8 cellular contexts compared by ENCODE assay signal in genomic region chr17:44218344-44219125, GRCh38. TPM values are rescaled to one million over a fixed set of nuclear protein-coding genes. Genes with fewer than 3 reads are reported as not detected.
DNase-seq lines count a peak whose midpoint lies in the region; ATAC-seq and TF ChIP-seq lines count a peak whose summit lies in the region.

No MANE protein-coding gene starts in this region.

- ATAC-seq in GM21786 (IDR thresholded peaks at IDR 0.05; ENCODE audit: unreplicated experiment), result peak; percentile 30

- H3K9ac ChIP-seq in neural cell (ENCODE audit: low read length) (peak overlapping the region; percentile 99), stomach smooth muscle (ENCODE audit: low read length in 2 of 2) (peak overlapping the region; percentile 69 to 71)

- H3K36me3 ChIP-seq in neural cell (ENCODE audit: insufficient read depth, low read length), result peaks cover 19% of the 10 kb centered on the region
- peaks cover 30 to 36% of the 10 kb centered on the region in 2 donors for H3K36me3 ChIP-seq in stomach smooth muscle (ENCODE audit: control insufficient read depth in 2 of 2, insufficient read depth in 2 of 2, low read length in 2 of 2)

- POLR2A ChIA-PET in RWPE1 (lab: Yijun Ruan, JAX; ENCODE audit: low non-redundant PET), result interaction anchor here (0.5 to 0.7 kb wide), 6 partner anchors 20 to 107 kb away, joined by 3 to 4 read pairs (median 3); no protein-coding TSS in a partner anchor

- no peaks in the 10 kb centered on the region for H3F3A ChIP-seq in neural cell (ENCODE audit: insufficient read depth, low read length, poor library complexity, severe bottlenecking)

- TF ChIP-seq CTCF in RWPE1 (conservative IDR thresholded peaks at IDR 0.05; ENCODE audit: low read depth) (peak; percentile 84), fibroblast of villous mesenchyme (IDR thresholded peaks at IDR 0.05; ENCODE audit: insufficient read depth, low read depth, low read length) (peak; percentile 56), neural cell (IDR thresholded peaks at IDR 0.05; ENCODE audit: poor library complexity, severe bottlenecking) (peak; percentile 72)

- no peaks in the 10 kb centered on the region for H3K9me2 ChIP-seq in neural cell (ENCODE audit: insufficient read depth, low read length)

- no peak for TF ChIP-seq EP300 in neural cell (conservative IDR thresholded peaks at IDR 0.05; ENCODE audit: poor library complexity, severe bottlenecking)

- DNase-seq in DMS114 treated with DMSO at 0.1 percent for 48 hours (lab: John Stamatoyannopoulos, UW; ENCODE audit: unreplicated experiment), result peak; percentile 57
- peak; percentile 91 for DNase-seq in LoVo (ENCODE audit: low spot score)
- DNase-seq in RWPE1 (ENCODE audit: low spot score), result peak; percentile 88
- peak; percentile 95 for DNase-seq in activated effector memory CD4-positive, alpha-beta T cell treated with anti-CD3 and anti-CD28 coated beads, Interleukin-2, amount 50 U/mL, for 16 hours
- peak; percentile 92 for DNase-seq in fibroblast of villous mesenchyme (ENCODE audit: low read depth)

- TF ChIP-seq RAD21 in neural cell (conservative IDR thresholded peaks at IDR 0.05), result peak; percentile 57

- peaks cover 44% of the 10 kb centered on the region for H3K4me1 ChIP-seq in stomach smooth muscle (ENCODE audit: control insufficient read depth, insufficient read depth, low read length)

- H3K79me2 ChIP-seq in neural cell (replicated peaks; ENCODE audit: insufficient read depth, low read length), result peaks cover 29% of the 10 kb centered on the region

- peaks cover 24% of the 10 kb centered on the region for H4K20me1 ChIP-seq in neural cell (ENCODE audit: insufficient read depth)

- no peaks in the 10 kb centered on the region for H3K9me3 ChIP-seq in neural cell (ENCODE audit: low read length)
- no peaks in the 10 kb centered on the region for H3K9me3 ChIP-seq in stomach smooth muscle (ENCODE audit: control insufficient read depth in 2 of 2, low read length in 2 of 2)

- H3K27me3 ChIP-seq in neural cell (ENCODE audit: insufficient read depth, low read depth, low read length) (no peaks in the 10 kb centered on the region), stomach smooth muscle (ENCODE audit: control insufficient read depth in 1 of 2, insufficient read depth in 2 of 2, low read length in 2 of 2) (no peaks in the 10 kb centered on the region)

- peak overlapping the region; percentile 86 for H3K4me3 ChIP-seq in fibroblast of villous mesenchyme (ENCODE audit: low read depth, low read length)
- peak overlapping the region; percentile 97 for H3K4me3 ChIP-seq in neural cell (ENCODE audit: low read length)
- peak overlapping the region; percentile 78 for H3K4me3 ChIP-seq in stomach smooth muscle (ENCODE audit: low read length in 2 of 2)

- H3K4me2 ChIP-seq in neural cell (ENCODE audit: low read length), result peak overlapping the region; percentile 94

- peak overlapping the region; percentile 99 for H3K27ac ChIP-seq in RWPE1
- H3K27ac ChIP-seq in neural cell (ENCODE audit: low read length), result peak overlapping the region; percentile 73
- peak overlapping the region; percentile 69 for H3K27ac ChIP-seq in stomach smooth muscle (ENCODE audit: low read length)

- CTCF ChIA-PET in RWPE1 (lab: Yijun Ruan, JAX), result interaction anchor here (0.6 to 1.1 kb wide), 5 partner anchors 12 to 127 kb away, joined by 3 to 5 read pairs (median 4); partner anchors contain the start of genes GRN and SLC25A39

- H2AFZ ChIP-seq in neural cell (ENCODE audit: low read depth, low read length), result no peak overlapping the region

TF ChIP-seq in neural cell, 6 proteins besides CTCF, POLR2A, EP300 and RAD21:
- TF ChIP-seq MXI1 (conservative IDR thresholded peaks at IDR 0.05; ENCODE audit: poor library complexity, severe bottlenecking), result peak; percentile 45
- peak; percentile 73 for TF ChIP-seq POLR2AphosphoS5 (IDR thresholded peaks at IDR 0.05)
- peak; percentile 15 for TF ChIP-seq REST (IDR thresholded peaks at IDR 0.05; ENCODE audit: borderline replicate concordance)
- TF ChIP-seq TAF1 (IDR thresholded peaks at IDR 0.05; ENCODE audit: low read depth), result no peak
- no peak for TF ChIP-seq EZH2 (IDR thresholded peaks at IDR 0.05; ENCODE audit: borderline replicate concordance, insufficient read depth, low read length, poor library complexity, severe bottlenecking)
- TF ChIP-seq SMC3 (conservative IDR thresholded peaks at IDR 0.05; ENCODE audit: poor library complexity), result peak; percentile 68

RNA-seq across cellular contexts. Expression of gene UBTF, which starts 0.9 kb away (rescaled TPM):
- 46.1 and 46.6 TPM in 2 replicates for total RNA-seq in fibroblast of villous mesenchyme
- polyA plus RNA-seq in neural cell, result 71.7 and 73.8 TPM in 2 replicates
- 105 and 112 TPM in 2 replicates for polyA minus RNA-seq in neural cell

RNA-seq across cellular contexts. Expression of gene ATXN7L3, which starts 18.9 kb away (rescaled TPM):
- 43.6 and 48.3 TPM in 2 replicates for total RNA-seq in fibroblast of villous mesenchyme
- 93.5 and 97.2 TPM in 2 replicates for polyA plus RNA-seq in neural cell
- 108 and 109 TPM in 2 replicates for polyA minus RNA-seq in neural cell

RNA-seq across cellular contexts. Expression of gene TMUB2, which starts 31.8 kb away (rescaled TPM):
- 19.0 and 28.1 TPM in 2 replicates for total RNA-seq in fibroblast of villous mesenchyme
- polyA plus RNA-seq in neural cell, result 59.9 and 77.4 TPM in 2 replicates
- polyA minus RNA-seq in neural cell, result 30.2 and 31.2 TPM in 2 replicates

RNA-seq across cellular contexts. Expression of gene ASB16, which starts 48.0 kb away (rescaled TPM):
- under 0.01 TPM in 1 of 2 replicates, not detected in the other for total RNA-seq in fibroblast of villous mesenchyme
- not detected in 2 replicates for polyA plus RNA-seq in neural cell
- polyA minus RNA-seq in neural cell, result not detected in 2 replicates

RNA-seq across cellular contexts. Expression of gene SLC4A1, which starts 49.4 kb away (rescaled TPM):
- total RNA-seq in fibroblast of villous mesenchyme, result not detected in 2 replicates
- polyA plus RNA-seq in neural cell, result 0.05 TPM in 1 of 2 replicates, not detected in the other
- not detected in 2 replicates for polyA minus RNA-seq in neural cell

Comparison
In these comparisons a context has a peak if more than half of its experiments do, and no peak if none do; other contexts are left out.
1. Peak in every context shown above with its lines: DNase-seq, ATAC-seq, H3K4me3 ChIP-seq and H3K27ac ChIP-seq.